11 cellular contexts compared by ENCODE assay signal in the genomic region with DNA sequence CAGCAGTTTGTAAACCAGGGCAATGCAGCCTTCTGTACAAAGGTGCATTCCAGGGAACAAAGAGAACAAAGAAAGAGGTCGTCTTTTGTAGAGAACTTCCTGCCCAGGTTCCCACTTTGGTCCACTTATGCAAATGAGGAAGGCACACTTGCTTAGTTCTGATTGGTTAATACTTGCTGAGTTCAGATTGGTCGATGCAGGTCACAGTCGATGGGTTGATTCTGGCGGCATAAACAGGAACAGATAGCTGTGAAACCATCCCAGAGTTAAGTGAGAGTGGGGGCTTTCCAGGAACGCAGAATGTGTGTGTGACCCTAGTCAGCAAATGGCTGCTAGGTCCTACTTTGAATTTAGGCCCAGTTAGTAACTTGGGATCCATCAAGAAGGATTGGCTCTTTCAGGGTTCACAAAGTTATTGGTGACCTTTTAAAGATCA. TPM values are rescaled to one million over a fixed set of nuclear protein-coding genes. Genes with fewer than 3 reads are reported as not detected.
DNase-seq lines count a peak whose midpoint lies in the region; ATAC-seq and TF ChIP-seq lines count a peak whose summit lies in the region.
"Had no signal": no experiment of that assay in that cellular context is flagged by ENCODE, and none has a peak within 500 bp of the region (broad histone marks: within the 10 kb centered on the region; RNA-seq: fewer than 3 reads in every experiment).

No MANE protein-coding gene starts in this region.

- TF ChIP-seq CTCF in spleen (IDR thresholded peaks at IDR 0.05 in 8 of 11, conservative IDR thresholded peaks at IDR 0.05 in 3 of 11): no peak
- no peak for TF ChIP-seq CTCF in BE2C (IDR thresholded peaks at IDR 0.05; ENCODE audit: low read depth, low read length)

- no peaks in the 10 kb centered on the region for H3K9me3 Mint-ChIP-seq in activated CD8-positive, alpha-beta memory T cell treated with anti-CD3 and anti-CD28 coated beads, Interleukin-2, amount 10 ng/mL, durations not matched to agents 7 days and 5 days (ENCODE audit: low read depth)
- H3K9me3 Mint-ChIP-seq in activated T-helper 17 cell treated with anti-CD3 and anti-CD28 coated beads, Interleukin-2, amount 50 U/mL, for 72 hours: no peaks in the 10 kb centered on the region

- peak; percentile 46 for DNase-seq in activated CD8-positive, alpha-beta memory T cell treated with anti-CD3 and anti-CD28 coated beads, Interleukin-2, amount 10 ng/mL, durations not matched to agents 7 days and 5 days
- DNase-seq in activated CD8-positive, alpha-beta memory T cell treated with anti-CD3 and anti-CD28 coated beads for 24 hours: no peak
- DNase-seq in H7 (peak; percentile 49), spleen (no peak), sciatic nerve (ENCODE audit: low spot score) (no peak), BE2C (no peak)
- DNase-seq: activated CD4-positive, alpha-beta T cell treated with anti-CD3 and anti-CD28 coated beads for 1 hour; adrenal gland had no signal

- H3K4me1 Mint-ChIP-seq in activated CD8-positive, alpha-beta memory T cell treated with anti-CD3 and anti-CD28 coated beads, Interleukin-2, amount 10 ng/mL, durations not matched to agents 7 days and 5 days: peaks cover 48% of the 10 kb centered on the region
- H3K4me1 Mint-ChIP-seq in activated T-helper 17 cell treated with anti-CD3 and anti-CD28 coated beads, Interleukin-2, amount 50 U/mL, for 72 hours: peaks cover 21% of the 10 kb centered on the region

- intact Hi-C loops in spleen (cut with DNase I; ENCODE audit: low total_unique reads): no loop called here
- intact Hi-C loops in sciatic nerve (cut with DNase I): no loop called here

- H3K4me3 Mint-ChIP-seq in activated CD8-positive, alpha-beta memory T cell treated with anti-CD3 and anti-CD28 coated beads, Interleukin-2, amount 10 ng/mL, durations not matched to agents 7 days and 5 days: no peak overlapping the region
- H3K4me3 Mint-ChIP-seq in activated T-helper 17 cell treated with anti-CD3 and anti-CD28 coated beads, Interleukin-2, amount 50 U/mL, for 72 hours: peak overlapping the region; percentile 78

- H3K27me3 ChIP-seq in H7 (ENCODE audit: control insufficient read depth, insufficient read depth, low read length): no peaks in the 10 kb centered on the region
- peaks cover 0 to 11% (median 0%) of the 10 kb centered on the region in 7 donors for H3K27me3 ChIP-seq in spleen (replicated peaks in 1 of 7)
- no peaks in the 10 kb centered on the region for H3K27me3 ChIP-seq in BE2C
- H3K27me3 ChIP-seq: adrenal gland had no signal

- H3K36me3 ChIP-seq in H7 (replicated peaks; ENCODE audit: control insufficient read depth, insufficient read depth, low read length): peaks cover 3% of the 10 kb centered on the region
- H3K36me3 ChIP-seq in spleen: peaks cover 0 to 9% (median under 1%) of the 10 kb centered on the region in 6 donors
- H3K36me3 ChIP-seq in BE2C: peaks cover 10% of the 10 kb centered on the region

- H3K9me3 ChIP-seq in spleen (no peaks in the 10 kb centered on the region), BE2C (no peaks in the 10 kb centered on the region)
- H3K9me3 ChIP-seq: adrenal gland had no signal

- H3K4me1 ChIP-seq in spleen (peaks cover 13 to 57% (median 37%) of the 10 kb centered on the region in 6 donors), BE2C (no peaks in the 10 kb centered on the region)

- ATAC-seq in activated CD8-positive, alpha-beta memory T cell treated with anti-CD3 and anti-CD28 coated beads, Interleukin-2, amount 10 ng/mL, durations not matched to agents 7 days and 5 days: no peak
- ATAC-seq in activated T-helper 17 cell treated with anti-CD3 and anti-CD28 coated beads, Interleukin-2, amount 50 U/mL, for 72 hours (replicated peaks): peak; percentile 48
- ATAC-seq in HG02840 (IDR thresholded peaks at IDR 0.05; ENCODE audit: low FRiP score, unreplicated experiment) (no peak), sciatic nerve (no peak)

- peak overlapping the region; percentile 79 for H3K27ac Mint-ChIP-seq in activated CD8-positive, alpha-beta memory T cell treated with anti-CD3 and anti-CD28 coated beads, Interleukin-2, amount 10 ng/mL, durations not matched to agents 7 days and 5 days
- H3K27ac Mint-ChIP-seq in activated T-helper 17 cell treated with anti-CD3 and anti-CD28 coated beads, Interleukin-2, amount 50 U/mL, for 72 hours: peak overlapping the region; percentile 88

- TF ChIP-seq POLR2A in spleen (IDR thresholded peaks at IDR 0.05): no peak

- H3K27me3 Mint-ChIP-seq in activated CD8-positive, alpha-beta memory T cell treated with anti-CD3 and anti-CD28 coated beads, Interleukin-2, amount 10 ng/mL, durations not matched to agents 7 days and 5 days: no peaks in the 10 kb centered on the region
- peaks cover 4% of the 10 kb centered on the region for H3K27me3 Mint-ChIP-seq in activated T-helper 17 cell treated with anti-CD3 and anti-CD28 coated beads, Interleukin-2, amount 50 U/mL, for 72 hours

- H3K4me3 ChIP-seq in H7 (ENCODE audit: insufficient read depth, low read depth, low read length): no peak overlapping the region
- H3K4me3 ChIP-seq in spleen: no peak overlapping the region
- H3K4me3 ChIP-seq in BE2C (ENCODE audit: low read depth, low read length): no peak overlapping the region
- H3K4me3 ChIP-seq: adrenal gland had no signal

- WGBS in spleen, 5 donors: 41 to 60% (median 44%) methylated on average over 5 of the region's 5 CpGs

- H3K36me3 Mint-ChIP-seq in activated CD8-positive, alpha-beta memory T cell treated with anti-CD3 and anti-CD28 coated beads, Interleukin-2, amount 10 ng/mL, durations not matched to agents 7 days and 5 days: peaks cover 1% of the 10 kb centered on the region
- peaks cover 16% of the 10 kb centered on the region for H3K36me3 Mint-ChIP-seq in activated T-helper 17 cell treated with anti-CD3 and anti-CD28 coated beads, Interleukin-2, amount 50 U/mL, for 72 hours (ENCODE audit: low read depth)

- CTCF ChIA-PET in activated CD8-positive, alpha-beta memory T cell treated with anti-CD3 and anti-CD28 coated beads, Interleukin-2, amount 10 ng/mL, durations not matched to agents 7 days and 5 days (lab: Charles Lee): no interaction called here

- H3K27ac ChIP-seq in spleen: peak overlapping the region in 6 of 8 donors; percentile 22 to 72 (median 44)
- H3K27ac ChIP-seq: adrenal gland had no signal

RNA-seq across cellular contexts. Expression of gene ADAMTS13, which starts 1.8 kb away (rescaled TPM):
- 1 to 10 TPM; 2.6 to 2.7 TPM for total RNA-seq in activated CD8-positive, alpha-beta memory T cell treated with anti-CD3 and anti-CD28 coated beads, Interleukin-2, amount 10 ng/mL, durations not matched to agents 7 days and 5 days
- 2.8 and 5.5 TPM in 2 replicates for total RNA-seq in H7 (2014; rRNA removed; shearing (Covaris generic))
- 1 to 10 TPM; 1.2 to 3.9 TPM for total RNA-seq in activated T-helper 17 cell treated with anti-CD3 and anti-CD28 coated beads, Interleukin-2, amount 50 U/mL, for 72 hours
- total RNA-seq in spleen (1 to 10 TPM; 1.1 to 3.9 (median 1.6) TPM), sciatic nerve (4.6 TPM)
- 1 to 10 TPM; 3.4 to 4.8 (median 3.9) TPM for polyA plus RNA-seq in spleen
- polyA plus RNA-seq in BE2C (2012; ENCODE audit: insufficient read depth, insufficient read length, low read depth): 6.1 TPM

RNA-seq across cellular contexts. Expression of gene REXO4, which starts 2.6 kb away (rescaled TPM):
- 10 to 100 TPM; 27.5 to 34.1 TPM for total RNA-seq in activated CD8-positive, alpha-beta memory T cell treated with anti-CD3 and anti-CD28 coated beads, Interleukin-2, amount 10 ng/mL, durations not matched to agents 7 days and 5 days
- 28.5 and 33.5 TPM in 2 replicates for total RNA-seq in H7 (2014; rRNA removed; shearing (Covaris generic))
- total RNA-seq in activated T-helper 17 cell treated with anti-CD3 and anti-CD28 coated beads, Interleukin-2, amount 50 U/mL, for 72 hours: 10 to 100 TPM; 26.1 to 36.5 TPM
- total RNA-seq in spleen: 10 to 100 TPM; 21.5 to 25.8 (median 22.8) TPM
- polyA plus RNA-seq in spleen: 10 to 100 TPM; 20.0 to 23.2 (median 20.1) TPM
- 23.8 TPM for total RNA-seq in sciatic nerve
- 63.9 TPM for polyA plus RNA-seq in BE2C (2012; ENCODE audit: insufficient read depth, insufficient read length, low read depth)

RNA-seq across cellular contexts. Expression of gene CACFD1, which starts 39.4 kb away (rescaled TPM):
- total RNA-seq in activated CD8-positive, alpha-beta memory T cell treated with anti-CD3 and anti-CD28 coated beads, Interleukin-2, amount 10 ng/mL, durations not matched to agents 7 days and 5 days: 1 to 10 TPM in 1 of 2 experiments, under 1 TPM in 1; 0.38 to 1.1 TPM
- total RNA-seq in H7 (2014; rRNA removed; shearing (Covaris generic)): 9.5 and 11.3 TPM in 2 replicates
- 1 to 10 TPM in 1 of 2 donors, under 1 TPM in 1; 0.41 to 3.0 TPM for total RNA-seq in activated T-helper 17 cell treated with anti-CD3 and anti-CD28 coated beads, Interleukin-2, amount 50 U/mL, for 72 hours
- total RNA-seq in spleen: 10 to 100 TPM in 5 of 7 donors, 1 to 10 TPM in 2; 10.0 to 14.2 (median 12.6) TPM
- 10 to 100 TPM in 1 of 3 donors, 1 to 10 TPM in 2; 4.7 to 12.7 (median 6.6) TPM for polyA plus RNA-seq in spleen
- 10.1 TPM for total RNA-seq in sciatic nerve
- polyA plus RNA-seq in BE2C (2012; ENCODE audit: insufficient read depth, insufficient read length, low read depth): 29.3 TPM

RNA-seq across cellular contexts. Expression of gene STKLD1, which starts 44.2 kb away (rescaled TPM):
- 1 to 10 TPM in 1 of 2 experiments, under 1 TPM in 1; 0.20 to 1.4 TPM for total RNA-seq in activated CD8-positive, alpha-beta memory T cell treated with anti-CD3 and anti-CD28 coated beads, Interleukin-2, amount 10 ng/mL, durations not matched to agents 7 days and 5 days
- total RNA-seq in H7 (2014; rRNA removed; shearing (Covaris generic)): 0.17 and 0.41 TPM in 2 replicates
- under 1 TPM in 1 of 2 donors, not detected in 1; 0.77 TPM for total RNA-seq in activated T-helper 17 cell treated with anti-CD3 and anti-CD28 coated beads, Interleukin-2, amount 50 U/mL, for 72 hours
- under 1 TPM in 5 of 7 donors, not detected in 2; 0.29 to 0.98 (median 0.44) TPM for total RNA-seq in spleen
- polyA plus RNA-seq in spleen: 1 to 10 TPM in 2 of 3 donors, under 1 TPM in 1; 0.96 to 1.5 (median 1.0) TPM
- total RNA-seq in sciatic nerve: 2.6 TPM
- 4.9 TPM for polyA plus RNA-seq in BE2C (2012; ENCODE audit: insufficient read depth, insufficient read length, low read depth)
- total RNA-seq: HT1080 had no signal

RNA-seq across cellular contexts. Expression of gene SURF4, which starts 44.5 kb away (rescaled TPM):
- total RNA-seq in activated CD8-positive, alpha-beta memory T cell treated with anti-CD3 and anti-CD28 coated beads, Interleukin-2, amount 10 ng/mL, durations not matched to agents 7 days and 5 days: 100 to 1,000 TPM; 218 to 304 TPM
- 174 and 181 TPM in 2 replicates for total RNA-seq in H7 (2014; rRNA removed; shearing (Covaris generic))
- total RNA-seq in activated T-helper 17 cell treated with anti-CD3 and anti-CD28 coated beads, Interleukin-2, amount 50 U/mL, for 72 hours: 100 to 1,000 TPM; 315 to 380 TPM
- total RNA-seq in spleen: 100 to 1,000 TPM in 3 of 7 donors, 10 to 100 TPM in 4; 82.6 to 115 (median 92.1) TPM
- 10 to 100 TPM; 21.9 to 50.7 (median 29.7) TPM for polyA plus RNA-seq in spleen
- 91.3 TPM for total RNA-seq in sciatic nerve
- polyA plus RNA-seq in BE2C (2012; ENCODE audit: insufficient read depth, insufficient read length, low read depth): 349 TPM

Comparison
In these comparisons a context has a peak if more than half of its experiments do, and no peak if none do; other contexts are left out.
1. DNase-seq: peak in activated CD8-positive, alpha-beta memory T cell treated with anti-CD3 and anti-CD28 coated beads, Interleukin-2, amount 10 ng/mL, durations not matched to agents 7 days and 5 days (single experiment) and H7 (single experiment); none in activated CD8-positive, alpha-beta memory T cell treated with anti-CD3 and anti-CD28 coated beads for 24 hours (single experiment), spleen (single experiment), sciatic nerve (single experiment) and BE2C (single experiment).